In the genomic region with DNA sequence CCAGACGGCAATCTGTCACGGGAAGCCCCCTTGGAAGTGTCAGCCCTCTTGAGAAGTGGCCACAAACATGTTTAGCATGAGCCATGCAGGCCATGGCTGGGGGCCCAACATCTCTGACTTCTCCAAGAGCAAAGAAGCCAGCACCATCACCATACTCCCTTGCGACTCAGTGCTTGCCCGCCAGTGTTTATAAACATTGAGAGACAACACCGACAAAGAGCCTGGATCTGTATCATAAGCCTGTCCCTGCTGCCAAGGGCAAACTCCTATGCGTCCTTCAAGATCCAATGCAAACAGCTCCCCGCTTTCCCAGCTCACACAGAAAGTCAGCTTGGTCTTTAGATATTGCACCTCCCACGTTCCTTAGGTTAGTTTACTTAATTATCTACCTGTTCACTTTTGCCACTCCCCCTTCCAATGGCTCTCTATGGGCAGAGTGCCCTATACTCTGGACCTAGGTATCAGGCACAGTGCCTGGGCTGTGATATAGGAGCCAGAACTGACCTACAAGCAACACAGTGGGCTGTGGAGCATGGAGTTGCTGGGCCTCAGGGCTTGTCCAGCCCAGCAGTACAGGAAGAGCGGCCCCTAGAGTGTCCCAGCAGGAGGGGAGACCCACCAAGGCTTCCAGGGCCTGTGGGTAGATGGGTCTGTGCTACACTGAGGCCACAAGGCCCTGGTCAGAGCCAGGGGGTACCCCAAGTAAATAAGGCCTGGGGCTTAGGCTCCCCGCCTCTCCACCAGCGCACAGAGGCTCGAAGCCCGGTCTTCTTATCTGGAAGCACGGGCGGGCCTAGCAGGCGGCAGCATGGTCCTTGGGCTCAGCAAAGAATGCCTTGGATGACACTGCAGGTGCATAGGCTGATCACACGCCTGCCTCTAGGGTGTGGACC, we compare ENCODE assay signal across 15 cellular contexts. TPM values are rescaled to one million over a fixed set of nuclear protein-coding genes. Genes with fewer than 3 reads are reported as not detected.
A peak's percentile ranks its signal among the peaks of the same experiment; 100 is the strongest.
DNase-seq lines count a peak whose midpoint lies in the region; TF ChIP-seq lines count a peak whose summit lies in the region.
"Had no signal": no experiment of that assay in that cellular context is flagged by ENCODE, and none has a peak within 500 bp of the region (broad histone marks: within the 10 kb centered on the region; RNA-seq: fewer than 3 reads in every experiment).

No MANE protein-coding gene starts in this region.

- no peaks in the 10 kb centered on the region for H3K27me3 ChIP-seq in left ventricle myocardium inferior (ENCODE audit: low read depth)
- H3K27me3 ChIP-seq: Peyer's patch had no signal

- peak; percentile 52 to 83 for DNase-seq in NCI-H524 (lab: John Stamatoyannopoulos, UW)
- no peak for DNase-seq in NCI-H524 treated with DMSO at 0.1 percent for 48 hours (lab: John Stamatoyannopoulos, UW)
- DNase-seq in RPMI7951 (ENCODE audit: low read depth) = peak; percentile 15
- peak; percentile 6 for DNase-seq in left ventricle myocardium inferior
- peak; percentile 63 for DNase-seq in posterior vena cava (ENCODE audit: low spot score)
- no peak for DNase-seq in endothelial cell (ENCODE audit: low spot score)
- no peak for DNase-seq in RPMI8226
- no peak for DNase-seq in DMS153 treated with DMSO at 0.1 percent for 48 hours (lab: John Stamatoyannopoulos, UW; ENCODE audit: unreplicated experiment)
- DNase-seq: GDM1, NCI-H1436 treated with DMSO at 0.1 percent for 48 hours, NCI-H526 had no signal

- no peaks in the 10 kb centered on the region for H3K9me3 Mint-ChIP-seq in endothelial cell (ENCODE audit: unreplicated experiment)
- H3K9me3 Mint-ChIP-seq: stimulated activated naive CD8-positive, alpha-beta T cell treated with anti-CD3 and anti-CD28 coated beads, Interleukin-15, Interleukin-2, amounts not matched to agents 100 ng/mL and 50 ng/mL, for 24 hours had no signal

- peaks cover 88% of the 10 kb centered on the region for H3K4me1 ChIP-seq in left ventricle myocardium inferior
- H3K4me1 ChIP-seq: Peyer's patch had no signal

- H3K9me3 ChIP-seq in left ventricle myocardium inferior (replicated peaks) = no peaks in the 10 kb centered on the region
- H3K9me3 ChIP-seq: Peyer's patch had no signal

- no peaks in the 10 kb centered on the region for H3K36me3 Mint-ChIP-seq in endothelial cell (ENCODE audit: low read depth, unreplicated experiment)

- H3K27ac ChIP-seq in left ventricle myocardium inferior (replicated peaks) = no peak overlapping the region
- H3K27ac ChIP-seq: 22Rv1, KMS-11, Peyer's patch had no signal

- TF ChIP-seq CTCF in left ventricle myocardium inferior (IDR thresholded peaks at IDR 0.05; ENCODE audit: borderline replicate concordance) (no peak), endothelial cell (IDR thresholded peaks at IDR 0.05; ENCODE audit: unreplicated experiment) (no peak)

- no peak overlapping the region for H3K27ac Mint-ChIP-seq in endothelial cell (ENCODE audit: unreplicated experiment)
- H3K27ac Mint-ChIP-seq: stimulated activated naive CD8-positive, alpha-beta T cell treated with anti-CD3 and anti-CD28 coated beads, Interleukin-15, Interleukin-2, amounts not matched to agents 100 ng/mL and 50 ng/mL, for 24 hours had no signal

- H3K36me3 ChIP-seq in left ventricle myocardium inferior = no peaks in the 10 kb centered on the region
- H3K36me3 ChIP-seq: Peyer's patch had no signal

- H3K4me1 Mint-ChIP-seq in endothelial cell (ENCODE audit: unreplicated experiment) = peaks cover 6% of the 10 kb centered on the region

- no peak overlapping the region for H3K4me3 Mint-ChIP-seq in endothelial cell (ENCODE audit: unreplicated experiment)
- H3K4me3 Mint-ChIP-seq: stimulated activated naive CD8-positive, alpha-beta T cell treated with anti-CD3 and anti-CD28 coated beads, Interleukin-15, Interleukin-2, amounts not matched to agents 100 ng/mL and 50 ng/mL, for 24 hours had no signal

- intact Hi-C loops in left ventricle myocardium inferior (cut with micrococcal nuclease) (no loop called here), posterior vena cava (cut with DNase I) (no loop called here)

- peaks cover 2% of the 10 kb centered on the region for H3K27me3 Mint-ChIP-seq in endothelial cell (ENCODE audit: unreplicated experiment)

- no peak overlapping the region for H3K4me3 ChIP-seq in left ventricle myocardium inferior
- H3K4me3 ChIP-seq: Peyer's patch had no signal

RNA-seq across cellular contexts. Expression of gene CAMK2B, which starts 37.7 kb away (rescaled TPM):
- total RNA-seq in RPMI7951 (2014; rRNA removed; shearing (Covaris generic)) = 10.9 and 19.6 TPM in 2 replicates
- total RNA-seq in left ventricle myocardium inferior (98.0 TPM), posterior vena cava (1 to 10 TPM; 1.2 to 3.5 TPM), endothelial cell (ENCODE audit: unreplicated experiment) (0.23 TPM)

Comparison
In these comparisons a context has a peak if more than half of its experiments do, and no peak if none do; other contexts are left out.
1. DNase-seq: peak in NCI-H524 (2 of 2), RPMI7951 (single experiment), left ventricle myocardium inferior (single experiment) and posterior vena cava (single experiment); none in NCI-H524 treated with DMSO at 0.1 percent for 48 hours (single experiment), endothelial cell (single experiment), RPMI8226 (single experiment) and DMS153 treated with DMSO at 0.1 percent for 48 hours (single experiment).